In genomic region chr22:37427128-37427710, GRCh38 we compare ENCODE assay signal across 1 cellular context.
A peak's percentile ranks its signal among the peaks of the same experiment; 100 is the strongest.
TF ChIP-seq lines count a peak whose summit lies in the region.

A gene with protein sequence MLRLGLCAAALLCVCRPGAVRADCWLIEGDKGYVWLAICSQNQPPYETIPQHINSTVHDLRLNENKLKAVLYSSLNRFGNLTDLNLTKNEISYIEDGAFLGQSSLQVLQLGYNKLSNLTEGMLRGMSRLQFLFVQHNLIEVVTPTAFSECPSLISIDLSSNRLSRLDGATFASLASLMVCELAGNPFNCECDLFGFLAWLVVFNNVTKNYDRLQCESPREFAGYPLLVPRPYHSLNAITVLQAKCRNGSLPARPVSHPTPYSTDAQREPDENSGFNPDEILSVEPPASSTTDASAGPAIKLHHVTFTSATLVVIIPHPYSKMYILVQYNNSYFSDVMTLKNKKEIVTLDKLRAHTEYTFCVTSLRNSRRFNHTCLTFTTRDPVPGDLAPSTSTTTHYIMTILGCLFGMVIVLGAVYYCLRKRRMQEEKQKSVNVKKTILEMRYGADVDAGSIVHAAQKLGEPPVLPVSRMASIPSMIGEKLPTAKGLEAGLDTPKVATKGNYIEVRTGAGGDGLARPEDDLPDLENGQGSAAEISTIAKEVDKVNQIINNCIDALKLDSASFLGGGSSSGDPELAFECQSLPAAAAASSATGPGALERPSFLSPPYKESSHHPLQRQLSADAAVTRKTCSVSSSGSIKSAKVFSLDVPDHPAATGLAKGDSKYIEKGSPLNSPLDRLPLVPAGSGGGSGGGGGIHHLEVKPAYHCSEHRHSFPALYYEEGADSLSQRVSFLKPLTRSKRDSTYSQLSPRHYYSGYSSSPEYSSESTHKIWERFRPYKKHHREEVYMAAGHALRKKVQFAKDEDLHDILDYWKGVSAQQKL (minus strand): TSS chr22:37427479. CDS start chr22:37375534, 51,945 bp downstream.

TF ChIP-seq in HEK293, 187 proteins besides CTCF, POLR2A, EP300 and RAD21 (continued from another document and continues in another):
- TF ChIP-seq BCL6B (tag by site-specific recombination; IDR thresholded peaks at IDR 0.05): no peak
- no peak for TF ChIP-seq ZNF266 (tag by site-specific recombination; IDR thresholded peaks at IDR 0.05; ENCODE audit: low read depth)
- no peak for TF ChIP-seq ZNF24 (tag by site-specific recombination; IDR thresholded peaks at IDR 0.05)
- TF ChIP-seq, protein P1, sequence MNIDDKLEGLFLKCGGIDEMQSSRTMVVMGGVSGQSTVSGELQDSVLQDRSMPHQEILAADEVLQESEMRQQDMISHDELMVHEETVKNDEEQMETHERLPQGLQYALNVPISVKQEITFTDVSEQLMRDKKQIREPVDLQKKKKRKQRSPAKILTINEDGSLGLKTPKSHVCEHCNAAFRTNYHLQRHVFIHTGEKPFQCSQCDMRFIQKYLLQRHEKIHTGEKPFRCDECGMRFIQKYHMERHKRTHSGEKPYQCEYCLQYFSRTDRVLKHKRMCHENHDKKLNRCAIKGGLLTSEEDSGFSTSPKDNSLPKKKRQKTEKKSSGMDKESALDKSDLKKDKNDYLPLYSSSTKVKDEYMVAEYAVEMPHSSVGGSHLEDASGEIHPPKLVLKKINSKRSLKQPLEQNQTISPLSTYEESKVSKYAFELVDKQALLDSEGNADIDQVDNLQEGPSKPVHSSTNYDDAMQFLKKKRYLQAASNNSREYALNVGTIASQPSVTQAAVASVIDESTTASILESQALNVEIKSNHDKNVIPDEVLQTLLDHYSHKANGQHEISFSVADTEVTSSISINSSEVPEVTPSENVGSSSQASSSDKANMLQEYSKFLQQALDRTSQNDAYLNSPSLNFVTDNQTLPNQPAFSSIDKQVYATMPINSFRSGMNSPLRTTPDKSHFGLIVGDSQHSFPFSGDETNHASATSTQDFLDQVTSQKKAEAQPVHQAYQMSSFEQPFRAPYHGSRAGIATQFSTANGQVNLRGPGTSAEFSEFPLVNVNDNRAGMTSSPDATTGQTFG (tag by site-specific recombination; IDR thresholded peaks at IDR 0.05; ENCODE audit: borderline replicate concordance): no peak
- TF ChIP-seq ZNF610 (tag by site-specific recombination; IDR thresholded peaks at IDR 0.05; ENCODE audit: borderline replicate concordance): no peak
- no peak for TF ChIP-seq GFI1B (tag by site-specific recombination; IDR thresholded peaks at IDR 0.05)
- TF ChIP-seq, protein P2, sequence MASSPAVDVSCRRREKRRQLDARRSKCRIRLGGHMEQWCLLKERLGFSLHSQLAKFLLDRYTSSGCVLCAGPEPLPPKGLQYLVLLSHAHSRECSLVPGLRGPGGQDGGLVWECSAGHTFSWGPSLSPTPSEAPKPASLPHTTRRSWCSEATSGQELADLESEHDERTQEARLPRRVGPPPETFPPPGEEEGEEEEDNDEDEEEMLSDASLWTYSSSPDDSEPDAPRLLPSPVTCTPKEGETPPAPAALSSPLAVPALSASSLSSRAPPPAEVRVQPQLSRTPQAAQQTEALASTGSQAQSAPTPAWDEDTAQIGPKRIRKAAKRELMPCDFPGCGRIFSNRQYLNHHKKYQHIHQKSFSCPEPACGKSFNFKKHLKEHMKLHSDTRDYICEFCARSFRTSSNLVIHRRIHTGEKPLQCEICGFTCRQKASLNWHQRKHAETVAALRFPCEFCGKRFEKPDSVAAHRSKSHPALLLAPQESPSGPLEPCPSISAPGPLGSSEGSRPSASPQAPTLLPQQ (tag by site-specific recombination; IDR thresholded peaks at IDR 0.05): no peak
- TF ChIP-seq ZFP41 (tag by site-specific recombination; IDR thresholded peaks at IDR 0.05; ENCODE audit: borderline replicate concordance): no peak
- TF ChIP-seq ZNF585B (tag by site-specific recombination; IDR thresholded peaks at IDR 0.05): no peak
- TF ChIP-seq KLF16 (tag by site-specific recombination; IDR thresholded peaks at IDR 0.05): no peak
- TF ChIP-seq SP2 (tag by site-specific recombination; IDR thresholded peaks at IDR 0.05): no peak; the same call in 1 of the 2 replicates
- TF ChIP-seq, protein P3, sequence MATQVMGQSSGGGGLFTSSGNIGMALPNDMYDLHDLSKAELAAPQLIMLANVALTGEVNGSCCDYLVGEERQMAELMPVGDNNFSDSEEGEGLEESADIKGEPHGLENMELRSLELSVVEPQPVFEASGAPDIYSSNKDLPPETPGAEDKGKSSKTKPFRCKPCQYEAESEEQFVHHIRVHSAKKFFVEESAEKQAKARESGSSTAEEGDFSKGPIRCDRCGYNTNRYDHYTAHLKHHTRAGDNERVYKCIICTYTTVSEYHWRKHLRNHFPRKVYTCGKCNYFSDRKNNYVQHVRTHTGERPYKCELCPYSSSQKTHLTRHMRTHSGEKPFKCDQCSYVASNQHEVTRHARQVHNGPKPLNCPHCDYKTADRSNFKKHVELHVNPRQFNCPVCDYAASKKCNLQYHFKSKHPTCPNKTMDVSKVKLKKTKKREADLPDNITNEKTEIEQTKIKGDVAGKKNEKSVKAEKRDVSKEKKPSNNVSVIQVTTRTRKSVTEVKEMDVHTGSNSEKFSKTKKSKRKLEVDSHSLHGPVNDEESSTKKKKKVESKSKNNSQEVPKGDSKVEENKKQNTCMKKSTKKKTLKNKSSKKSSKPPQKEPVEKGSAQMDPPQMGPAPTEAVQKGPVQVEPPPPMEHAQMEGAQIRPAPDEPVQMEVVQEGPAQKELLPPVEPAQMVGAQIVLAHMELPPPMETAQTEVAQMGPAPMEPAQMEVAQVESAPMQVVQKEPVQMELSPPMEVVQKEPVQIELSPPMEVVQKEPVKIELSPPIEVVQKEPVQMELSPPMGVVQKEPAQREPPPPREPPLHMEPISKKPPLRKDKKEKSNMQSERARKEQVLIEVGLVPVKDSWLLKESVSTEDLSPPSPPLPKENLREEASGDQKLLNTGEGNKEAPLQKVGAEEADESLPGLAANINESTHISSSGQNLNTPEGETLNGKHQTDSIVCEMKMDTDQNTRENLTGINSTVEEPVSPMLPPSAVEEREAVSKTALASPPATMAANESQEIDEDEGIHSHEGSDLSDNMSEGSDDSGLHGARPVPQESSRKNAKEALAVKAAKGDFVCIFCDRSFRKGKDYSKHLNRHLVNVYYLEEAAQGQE (tag by site-specific recombination; IDR thresholded peaks at IDR 0.05): no peak
- TF ChIP-seq ZNF274 (IDR thresholded peaks at IDR 0.05; ENCODE audit: low read length): no peak
- no peak for TF ChIP-seq ZNF274 (tag by site-specific recombination; IDR thresholded peaks at IDR 0.05; ENCODE audit: borderline replicate concordance)
- no peak for TF ChIP-seq ZNF580 (tag by site-specific recombination; IDR thresholded peaks at IDR 0.05)
- TF ChIP-seq ZNF211 (tag by site-specific recombination; IDR thresholded peaks at IDR 0.05; ENCODE audit: low read depth): no peak
- TF ChIP-seq ZNF600 (tag by site-specific recombination; IDR thresholded peaks at IDR 0.05): no peak
- 0 out of 2 replicates have a peak, but pooled peaks have one; percentile 35 for TF ChIP-seq ZEB2 (tag by site-specific recombination; IDR thresholded peaks at IDR 0.05)
- no peak for TF ChIP-seq MYNN (tag by site-specific recombination; IDR thresholded peaks at IDR 0.05; ENCODE audit: borderline replicate concordance)
- TF ChIP-seq EGR2 (tag by site-specific recombination; IDR thresholded peaks at IDR 0.05; ENCODE audit: low read depth): peak; percentile 88
- no peak for TF ChIP-seq FEZF1 (tag by site-specific recombination; IDR thresholded peaks at IDR 0.05)
- TF ChIP-seq OSR2 (tag by site-specific recombination; IDR thresholded peaks at IDR 0.05): no peak
- no peak for TF ChIP-seq ZNF140 (tag by site-specific recombination; IDR thresholded peaks at IDR 0.05)
- TF ChIP-seq ZNF677 (tag by site-specific recombination; IDR thresholded peaks at IDR 0.05): no peak
- TF ChIP-seq ZSCAN4 (tag by site-specific recombination; IDR thresholded peaks at IDR 0.05): peak; percentile 55
- no peak for TF ChIP-seq ZNF530 (tag by site-specific recombination; IDR thresholded peaks at IDR 0.05; ENCODE audit: low read depth)
- TF ChIP-seq GLIS1 (tag by site-specific recombination; IDR thresholded peaks at IDR 0.05): peak; percentile 22; the same call in 1 of the 2 replicates
- TF ChIP-seq ZNF571 (tag by site-specific recombination; IDR thresholded peaks at IDR 0.05): no peak
- TF ChIP-seq, protein P4, sequence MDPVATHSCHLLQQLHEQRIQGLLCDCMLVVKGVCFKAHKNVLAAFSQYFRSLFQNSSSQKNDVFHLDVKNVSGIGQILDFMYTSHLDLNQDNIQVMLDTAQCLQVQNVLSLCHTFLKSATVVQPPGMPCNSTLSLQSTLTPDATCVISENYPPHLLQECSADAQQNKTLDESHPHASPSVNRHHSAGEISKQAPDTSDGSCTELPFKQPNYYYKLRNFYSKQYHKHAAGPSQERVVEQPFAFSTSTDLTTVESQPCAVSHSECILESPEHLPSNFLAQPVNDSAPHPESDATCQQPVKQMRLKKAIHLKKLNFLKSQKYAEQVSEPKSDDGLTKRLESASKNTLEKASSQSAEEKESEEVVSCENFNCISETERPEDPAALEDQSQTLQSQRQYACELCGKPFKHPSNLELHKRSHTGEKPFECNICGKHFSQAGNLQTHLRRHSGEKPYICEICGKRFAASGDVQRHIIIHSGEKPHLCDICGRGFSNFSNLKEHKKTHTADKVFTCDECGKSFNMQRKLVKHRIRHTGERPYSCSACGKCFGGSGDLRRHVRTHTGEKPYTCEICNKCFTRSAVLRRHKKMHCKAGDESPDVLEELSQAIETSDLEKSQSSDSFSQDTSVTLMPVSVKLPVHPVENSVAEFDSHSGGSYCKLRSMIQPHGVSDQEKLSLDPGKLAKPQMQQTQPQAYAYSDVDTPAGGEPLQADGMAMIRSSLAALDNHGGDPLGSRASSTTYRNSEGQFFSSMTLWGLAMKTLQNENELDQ (tag by site-specific recombination; IDR thresholded peaks at IDR 0.05; ENCODE audit: low read depth): no peak
- TF ChIP-seq ZNF302 (tag by site-specific recombination; IDR thresholded peaks at IDR 0.05; ENCODE audit: low read depth): no peak
- TF ChIP-seq YY2 (tag by site-specific recombination; IDR thresholded peaks at IDR 0.05): no peak
- TF ChIP-seq ZNF596 (tag by site-specific recombination; IDR thresholded peaks at IDR 0.05): no peak
- TF ChIP-seq ZSCAN16 (tag by site-specific recombination; IDR thresholded peaks at IDR 0.05): no peak
- TF ChIP-seq ZFP37 (tag by site-specific recombination; IDR thresholded peaks at IDR 0.05): no peak
- no peak for TF ChIP-seq KLF17 (tag by site-specific recombination; IDR thresholded peaks at IDR 0.05)
- TF ChIP-seq, protein P5, sequence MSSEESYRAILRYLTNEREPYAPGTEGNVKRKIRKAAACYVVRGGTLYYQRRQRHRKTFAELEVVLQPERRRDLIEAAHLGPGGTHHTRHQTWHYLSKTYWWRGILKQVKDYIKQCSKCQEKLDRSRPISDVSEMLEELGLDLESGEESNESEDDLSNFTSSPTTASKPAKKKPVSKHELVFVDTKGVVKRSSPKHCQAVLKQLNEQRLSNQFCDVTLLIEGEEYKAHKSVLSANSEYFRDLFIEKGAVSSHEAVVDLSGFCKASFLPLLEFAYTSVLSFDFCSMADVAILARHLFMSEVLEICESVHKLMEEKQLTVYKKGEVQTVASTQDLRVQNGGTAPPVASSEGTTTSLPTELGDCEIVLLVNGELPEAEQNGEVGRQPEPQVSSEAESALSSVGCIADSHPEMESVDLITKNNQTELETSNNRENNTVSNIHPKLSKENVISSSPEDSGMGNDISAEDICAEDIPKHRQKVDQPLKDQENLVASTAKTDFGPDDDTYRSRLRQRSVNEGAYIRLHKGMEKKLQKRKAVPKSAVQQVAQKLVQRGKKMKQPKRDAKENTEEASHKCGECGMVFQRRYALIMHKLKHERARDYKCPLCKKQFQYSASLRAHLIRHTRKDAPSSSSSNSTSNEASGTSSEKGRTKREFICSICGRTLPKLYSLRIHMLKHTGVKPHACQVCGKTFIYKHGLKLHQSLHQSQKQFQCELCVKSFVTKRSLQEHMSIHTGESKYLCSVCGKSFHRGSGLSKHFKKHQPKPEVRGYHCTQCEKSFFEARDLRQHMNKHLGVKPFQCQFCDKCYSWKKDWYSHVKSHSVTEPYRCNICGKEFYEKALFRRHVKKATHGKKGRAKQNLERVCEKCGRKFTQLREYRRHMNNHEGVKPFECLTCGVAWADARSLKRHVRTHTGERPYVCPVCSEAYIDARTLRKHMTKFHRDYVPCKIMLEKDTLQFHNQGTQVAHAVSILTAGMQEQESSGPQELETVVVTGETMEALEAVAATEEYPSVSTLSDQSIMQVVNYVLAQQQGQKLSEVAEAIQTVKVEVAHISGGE (tag by site-specific recombination; conservative IDR thresholded peaks at IDR 0.05; ENCODE audit: low read depth): no peak
- no peak for TF ChIP-seq ZNF416 (tag by site-specific recombination; IDR thresholded peaks at IDR 0.05)
- 0 out of 2 replicates have a peak, but pooled peaks have one; percentile 30 for TF ChIP-seq IKZF3 (tag by site-specific recombination; IDR thresholded peaks at IDR 0.05)
- TF ChIP-seq ZNF624 (tag by site-specific recombination; IDR thresholded peaks at IDR 0.05): no peak
- TF ChIP-seq, protein P6, sequence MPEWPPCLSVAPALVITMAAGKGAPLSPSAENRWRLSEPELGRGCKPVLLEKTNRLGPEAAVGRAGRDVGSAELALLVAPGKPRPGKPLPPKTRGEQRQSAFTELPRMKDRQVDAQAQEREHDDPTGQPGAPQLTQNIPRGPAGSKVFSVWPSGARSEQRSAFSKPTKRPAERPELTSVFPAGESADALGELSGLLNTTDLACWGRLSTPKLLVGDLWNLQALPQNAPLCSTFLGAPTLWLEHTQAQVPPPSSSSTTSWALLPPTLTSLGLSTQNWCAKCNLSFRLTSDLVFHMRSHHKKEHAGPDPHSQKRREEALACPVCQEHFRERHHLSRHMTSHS (tag by site-specific recombination; IDR thresholded peaks at IDR 0.05): no peak
